Comparison of ENCODE assay signal across 1 cellular context in the genomic region with DNA sequence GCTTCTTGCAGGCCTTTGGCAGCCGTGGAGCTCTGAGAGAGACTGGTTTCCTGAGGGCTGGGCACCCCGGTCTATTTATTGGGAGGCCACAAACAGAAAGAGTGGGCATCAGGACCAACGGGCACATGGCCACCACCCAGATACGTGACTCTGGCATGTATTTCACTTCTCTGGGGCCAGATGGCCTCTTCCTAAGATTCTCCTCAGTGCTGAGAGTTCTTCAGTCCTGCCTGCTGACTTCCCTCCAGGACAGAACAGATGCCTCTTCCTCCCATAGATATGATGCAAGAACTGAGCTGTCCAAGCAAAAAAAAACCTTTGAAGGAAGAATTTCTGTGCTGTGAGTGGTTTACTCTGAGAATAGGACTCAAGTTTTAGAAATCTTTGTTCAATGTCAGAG.
TF ChIP-seq lines count a peak whose summit lies in the region.

No MANE protein-coding gene starts in this region.

TF ChIP-seq in HCT116, 20 proteins besides CTCF, POLR2A, EP300 and RAD21 (continued from another document):
- TF ChIP-seq TCF7L2 (IDR thresholded peaks at IDR 0.05; ENCODE audit: borderline replicate concordance, extremely low read depth, insufficient read depth, insufficient read length) (no peak), EZH2phosphoT487 (IDR thresholded peaks at IDR 0.05; ENCODE audit: borderline replicate concordance) (no peak), JUND (IDR thresholded peaks at IDR 0.05) (no peak)
